In the genomic region with DNA sequence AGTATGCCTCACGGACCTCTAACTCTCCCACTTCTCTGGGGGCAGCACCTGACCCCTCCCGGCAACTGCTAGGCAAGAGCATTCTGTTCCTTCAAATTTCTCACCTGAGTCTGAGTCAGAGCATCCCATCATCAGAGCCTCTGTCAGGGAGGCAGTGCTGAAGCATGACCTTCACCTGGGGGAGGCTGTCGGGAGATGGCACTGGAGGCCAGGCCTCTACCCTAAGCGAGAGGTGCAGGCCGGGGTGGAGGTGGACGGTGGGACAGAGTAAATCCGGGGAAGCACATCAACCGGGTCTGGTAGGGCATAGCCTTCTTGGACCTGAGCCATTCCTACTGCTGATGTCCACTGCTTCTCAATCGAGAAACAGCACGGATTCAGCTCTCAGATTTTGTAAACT, we compare ENCODE assay signal across 14 cellular contexts.
DNase-seq lines count a peak whose midpoint lies in the region; ATAC-seq and TF ChIP-seq lines count a peak whose summit lies in the region.
"Had no signal": no experiment of that assay in that cellular context is flagged by ENCODE, and none has a peak within 500 bp of the region (broad histone marks: within the 10 kb centered on the region; RNA-seq: fewer than 3 reads in every experiment).

No MANE protein-coding gene starts in this region.

- peak overlapping the region; percentile 1 for H2BK20ac ChIP-seq in IMR-90 (ENCODE audit: low read depth, low read length)

- no peaks in the 10 kb centered on the region for H3K27me3 ChIP-seq in CD8-positive, alpha-beta memory T cell (ENCODE audit: insufficient read depth, low read length, poor library complexity, severe bottlenecking)
- H3K27me3 ChIP-seq in IMR-90 (ENCODE audit: control insufficient read depth, insufficient read depth, low read length) (no peaks in the 10 kb centered on the region), neuronal stem cell (ENCODE audit: control insufficient read depth in 3 of 3, insufficient read depth in 3 of 3, low read depth in 1 of 3, low read length in 3 of 3) (peaks cover 0 to 8% (median 0%) of the 10 kb centered on the region in 3 experiments), ascending aorta (no peaks in the 10 kb centered on the region), trophoblast cell (ENCODE audit: insufficient read depth, low read length) (peaks cover 27% of the 10 kb centered on the region)
- H3K27me3 ChIP-seq: body of pancreas had no signal

- H3K23ac ChIP-seq in IMR-90 (ENCODE audit: low read depth, low read length) (peak overlapping the region; percentile 35; the same call in 1 of the 2 replicates), neuronal stem cell (ENCODE audit: low read depth, low read length, poor library complexity) (no peak overlapping the region), trophoblast cell (ENCODE audit: low read length) (no peak overlapping the region)

- intact Hi-C loops in IMR-90 (cut with micrococcal nuclease) = loop anchor here (2.0 to 5.0 kb wide), 3 partner anchors 95 to 552 kb away; no protein-coding TSS in a partner anchor
- intact Hi-C loops in ascending aorta (cut with DNase I) = loop anchor here (2.0 to 10.0 kb wide), 11 partner anchors 95 to 938 kb away; a partner anchor contains a TSS

- H2BK5ac ChIP-seq in IMR-90 (ENCODE audit: low read depth, low read length, poor library complexity, severe bottlenecking) (peak overlapping the region; percentile 13), neuronal stem cell (ENCODE audit: low read length) (no peak overlapping the region), trophoblast cell (ENCODE audit: low read depth, low read length, poor library complexity) (no peak overlapping the region)

- 100% methylated on average over 2 of the region's 10 CpGs; no CpG with 5 or more reads in 1 of the 2 experiments for WGBS in IMR-90 (ENCODE audit: extremely low coverage in 2 of 2, insufficient read length in 1 of 2), 2 experiments
- no CpG with 5 or more reads among the region's 10 CpGs for WGBS in neuronal stem cell (ENCODE audit: extremely low coverage in 2 of 2, insufficient read length in 2 of 2, insufficient replicate concordance in 1 of 2), 2 donors
- no CpG with 5 or more reads among the region's 10 CpGs for WGBS in trophoblast cell (ENCODE audit: extremely low coverage, insufficient coverage, insufficient read length)

- no peak overlapping the region for H3K27ac ChIP-seq in CD8-positive, alpha-beta memory T cell (ENCODE audit: low read depth, low read length)
- H3K27ac ChIP-seq in IMR-90 (ENCODE audit: insufficient read depth, low read length) = no peak overlapping the region
- no peak overlapping the region for H3K27ac ChIP-seq in neuronal stem cell (replicated peaks; ENCODE audit: low read length)
- H3K27ac ChIP-seq in ascending aorta = no peak overlapping the region
- H3K27ac ChIP-seq in trophoblast cell (ENCODE audit: low read depth, low read length) = no peak overlapping the region

- in situ Hi-C loops in IMR-90 (cut with MboI; ENCODE audit: low sequenced_read_pairs) = loop anchor here (25.0 kb wide), 1 partner anchor 923 kb away; no protein-coding TSS in a partner anchor

- peaks cover 0 to 8% (median 0%) of the 10 kb centered on the region in 3 donors for H3K36me3 Mint-ChIP-seq in CD8-positive, alpha-beta memory T cell
- H3K36me3 Mint-ChIP-seq in brain = no peaks in the 10 kb centered on the region

- peaks cover 3 to 11% of the 10 kb centered on the region in 2 donors for H3K27me3 Mint-ChIP-seq in CD8-positive, alpha-beta memory T cell
- H3K27me3 Mint-ChIP-seq in brain = peaks cover 8% of the 10 kb centered on the region

- no peak overlapping the region for H2BK12ac ChIP-seq in neuronal stem cell (ENCODE audit: low read length)
- H2BK12ac ChIP-seq in trophoblast cell (ENCODE audit: low read length) = no peak overlapping the region

- H3K4me2 ChIP-seq in IMR-90 (ENCODE audit: low read depth, low read length) (peak overlapping the region; percentile 11; the same call in 1 of the 2 replicates), neuronal stem cell (ENCODE audit: insufficient read depth, low read length, poor library complexity, severe bottlenecking) (no peak overlapping the region), trophoblast cell (ENCODE audit: low read length) (no peak overlapping the region)

- H3K4me3 ChIP-seq in CD8-positive, alpha-beta memory T cell (ENCODE audit: low read length) = no peak overlapping the region
- H3K4me3 ChIP-seq in IMR-90 (ENCODE audit: insufficient read depth, low read depth, low read length) (no peak overlapping the region), neuronal stem cell (ENCODE audit: low read length in 2 of 2) (no peak overlapping the region), ascending aorta (no peak overlapping the region), trophoblast cell (ENCODE audit: low read depth, low read length) (no peak overlapping the region)
- H3K4me3 ChIP-seq: body of pancreas had no signal

- no peaks in the 10 kb centered on the region for H3K9me3 Mint-ChIP-seq in CD8-positive, alpha-beta memory T cell
- no peaks in the 10 kb centered on the region for H3K9me3 Mint-ChIP-seq in brain

- H3K9me1 ChIP-seq in IMR-90 (ENCODE audit: insufficient read depth, low read length) = peaks cover 11% of the 10 kb centered on the region

- peaks cover 10 to 20% of the 10 kb centered on the region in 2 experiments for H3K79me1 ChIP-seq in IMR-90 (ENCODE audit: low read depth in 1 of 2, low read length in 2 of 2)
- H3K79me1 ChIP-seq in neuronal stem cell (ENCODE audit: low read depth, low read length) = no peaks in the 10 kb centered on the region
- H3K79me1 ChIP-seq in trophoblast cell (ENCODE audit: low read length) = peaks cover 5% of the 10 kb centered on the region

- H4K5ac ChIP-seq in IMR-90 (ENCODE audit: low read depth, low read length) = peak overlapping the region; percentile 44; the same call in 1 of the 2 replicates

- H2AK5ac ChIP-seq in IMR-90 (ENCODE audit: low read depth, low read length) (peak overlapping the region; percentile 41), neuronal stem cell (ENCODE audit: low read depth, low read length) (no peak overlapping the region), trophoblast cell (ENCODE audit: low read length) (no peak overlapping the region)

- CTCF ChIA-PET in CD8-positive, alpha-beta memory T cell (lab: Charles Lee) = interaction anchor here (1.6 to 2.6 kb wide), 10 partner anchors 18 to 553 kb away, joined by 3 to 17 read pairs (median 7); a partner anchor contains a TSS
- CTCF ChIA-PET in IMR-90 (lab: Yijun Ruan, JAX) = no interaction called here

- no TSS peak for BruUV-seq in IMR-90 (replicated peaks; lab: Mats Ljungman, UMichigan)

- no peaks in the 10 kb centered on the region for H3K36me3 ChIP-seq in CD8-positive, alpha-beta memory T cell (ENCODE audit: insufficient read depth, low read length)
- no peaks in the 10 kb centered on the region for H3K36me3 ChIP-seq in IMR-90 (ENCODE audit: control insufficient read depth, insufficient read depth, low read length)
- no peaks in the 10 kb centered on the region for H3K36me3 ChIP-seq in neuronal stem cell (replicated peaks in 1 of 2; ENCODE audit: control insufficient read depth in 2 of 2, insufficient read depth in 2 of 2, low read length in 2 of 2)
- H3K36me3 ChIP-seq in ascending aorta = no peaks in the 10 kb centered on the region
- no peaks in the 10 kb centered on the region for H3K36me3 ChIP-seq in trophoblast cell (ENCODE audit: control insufficient read depth in 1 of 2, insufficient read depth in 2 of 2, low read length in 2 of 2)
- H3K36me3 ChIP-seq: thoracic aorta had no signal

- H4K20me1 ChIP-seq in IMR-90 (ENCODE audit: insufficient read depth, low read length) = no peaks in the 10 kb centered on the region

- H3K9ac ChIP-seq in IMR-90 (ENCODE audit: low read depth, low read length) = no peak overlapping the region
- no peak overlapping the region for H3K9ac ChIP-seq in neuronal stem cell (ENCODE audit: low read depth, low read length, poor library complexity)
- H3K9ac ChIP-seq in trophoblast cell (ENCODE audit: low read length) = no peak overlapping the region

- H4K91ac ChIP-seq in IMR-90 (ENCODE audit: insufficient read depth, low read depth, low read length) = peak overlapping the region; percentile 57
- H4K91ac ChIP-seq in neuronal stem cell (ENCODE audit: low read depth, low read length, poor library complexity) = no peak overlapping the region
- no peak overlapping the region for H4K91ac ChIP-seq in trophoblast cell (ENCODE audit: low read depth, low read length)

- TF ChIP-seq CTCF in IMR-90 (conservative IDR thresholded peaks at IDR 0.05; ENCODE audit: low read depth, low read length) = no peak
- TF ChIP-seq CTCF in brain (conservative IDR thresholded peaks at IDR 0.05) = no peak
- no peak for TF ChIP-seq CTCF in ascending aorta (IDR thresholded peaks at IDR 0.05)

- dilution Hi-C loops in IMR-90 (cut with HindIII; ENCODE audit: low sequenced_read_pairs, unreplicated experiment) = no loop called here

- H3K9me3 ChIP-seq in CD8-positive, alpha-beta memory T cell (ENCODE audit: low read length) = no peaks in the 10 kb centered on the region
- H3K9me3 ChIP-seq in IMR-90 (ENCODE audit: control insufficient read depth, insufficient read depth, low read length) (no peaks in the 10 kb centered on the region), neuronal stem cell (replicated peaks in 1 of 2; ENCODE audit: control insufficient read depth in 2 of 2, insufficient read depth in 1 of 2, low read depth in 1 of 2, low read length in 2 of 2) (peaks cover 0 to 1% of the 10 kb centered on the region in 2 donors), ascending aorta (no peaks in the 10 kb centered on the region), trophoblast cell (ENCODE audit: insufficient read depth, low read depth, low read length) (peaks cover 6% of the 10 kb centered on the region)
- H3K9me3 ChIP-seq: body of pancreas, thoracic aorta had no signal

- TF ChIP-seq RAD21 in IMR-90 (IDR thresholded peaks at IDR 0.05; ENCODE audit: low read length) = no peak

- ATAC-seq in IMR-90 (ENCODE audit: low read depth) (no peak), GM21786 (IDR thresholded peaks at IDR 0.05; ENCODE audit: unreplicated experiment) (no peak)
- ATAC-seq: body of pancreas, left colon, Panc1 had no signal

- H2BK120ac ChIP-seq in IMR-90 (ENCODE audit: low read depth, low read length) (peak overlapping the region; percentile 75), neuronal stem cell (ENCODE audit: low read depth, low read length) (no peak overlapping the region), trophoblast cell (ENCODE audit: insufficient read depth, low read length, poor library complexity) (no peak overlapping the region)

- no peak overlapping the region for H2AFZ ChIP-seq in IMR-90 (replicated peaks; ENCODE audit: low read length, poor library complexity)
- H2AFZ ChIP-seq in neuronal stem cell (ENCODE audit: low read length) = no peak overlapping the region
- H2AFZ ChIP-seq in trophoblast cell (ENCODE audit: insufficient read depth, low read length, poor library complexity) = no peak overlapping the region

- TF ChIP-seq POLR2A in IMR-90 (IDR thresholded peaks at IDR 0.05; ENCODE audit: low read depth, low read length) = no peak

- H3K18ac ChIP-seq in IMR-90 (ENCODE audit: low read depth, low read length) = peak overlapping the region; percentile 42
- H3K18ac ChIP-seq in neuronal stem cell (ENCODE audit: low read length) = peak overlapping the region; percentile 21
- no peak overlapping the region for H3K18ac ChIP-seq in trophoblast cell (ENCODE audit: low read length)

- peaks cover 20% of the 10 kb centered on the region for H3K4me1 ChIP-seq in CD8-positive, alpha-beta memory T cell (ENCODE audit: insufficient read depth, low read length)
- H3K4me1 ChIP-seq in IMR-90 (ENCODE audit: control insufficient read depth, insufficient read depth, low read length) (peaks cover 8% of the 10 kb centered on the region; the same call in 1 of the 2 replicates), neuronal stem cell (ENCODE audit: control insufficient read depth in 2 of 2, insufficient read depth in 1 of 2, low read depth in 1 of 2, low read length in 2 of 2) (peaks cover 6 to 7% of the 10 kb centered on the region in 2 donors), ascending aorta (peaks cover 0 to 15% of the 10 kb centered on the region in 2 donors), trophoblast cell (ENCODE audit: control insufficient read depth in 1 of 2, insufficient read depth in 2 of 2, low read length in 2 of 2) (peaks cover 0 to 11% of the 10 kb centered on the region in 2 experiments)

- no peak for DNase-seq in CD8-positive, alpha-beta memory T cell
- no peak for DNase-seq in IMR-90
- no peak for DNase-seq in neuronal stem cell (ENCODE audit: low spot score)
- DNase-seq in ascending aorta (ENCODE audit: low spot score in 2 of 2) = no peak
- DNase-seq in trophoblast cell = no peak
- DNase-seq in occipital lobe (lab: John Stamatoyannopoulos, UW) = no peak
- DNase-seq: NCI-H1417 treated with DMSO at 0.1 percent for 48 hours, NCI-H524 treated with DMSO at 0.1 percent for 48 hours had no signal

- H3K79me2 ChIP-seq in trophoblast cell (ENCODE audit: control insufficient read depth, insufficient read depth, low read length, poor library complexity) = no peaks in the 10 kb centered on the region

- H3K4me3 Mint-ChIP-seq in CD8-positive, alpha-beta memory T cell = peak overlapping the region in 6 of 7 donors; percentile 32 to 97 (median 93)
- H3K4me3 Mint-ChIP-seq in brain = peak overlapping the region in 4 of 5 experiments; percentile 29 to 64 (median 60)

- H2BK15ac ChIP-seq in IMR-90 (ENCODE audit: low read depth, low read length) = peak overlapping the region; percentile 49; the same call in 2 of the 3 replicates
- no peak overlapping the region for H2BK15ac ChIP-seq in neuronal stem cell (ENCODE audit: low read length)

- no peak overlapping the region for H4K12ac ChIP-seq in trophoblast cell (ENCODE audit: low read depth, low read length)

- no peak overlapping the region for H3K56ac ChIP-seq in IMR-90 (ENCODE audit: extremely low read depth, insufficient read depth, low read length)

- POLR2A ChIA-PET in CD8-positive, alpha-beta memory T cell (lab: Charles Lee) = interaction anchor here (1.3 to 3.1 kb wide), 8 partner anchors 18 to 432 kb away, joined by 4 to 23 read pairs (median 10); a partner anchor contains a TSS
- POLR2A ChIA-PET in IMR-90 (lab: Charles Lee; ENCODE audit: unreplicated experiment) = no interaction called here

- H3K14ac ChIP-seq in IMR-90 (replicated peaks; ENCODE audit: low read depth, low read length) = 0 out of 2 replicates have a peak overlapping the region, but pooled peaks have one; percentile 10
- H3K14ac ChIP-seq in neuronal stem cell (ENCODE audit: low read length) = no peak overlapping the region
- H3K14ac ChIP-seq in trophoblast cell (ENCODE audit: low read length) = no peak overlapping the region

- H3K4me1 Mint-ChIP-seq in CD8-positive, alpha-beta memory T cell = peaks cover 32 to 43% (median 40%) of the 10 kb centered on the region in 3 donors
- H3K4me1 Mint-ChIP-seq in brain = peaks cover 56% of the 10 kb centered on the region

- H3K4ac ChIP-seq in IMR-90 (ENCODE audit: low read depth, low read length) (peak overlapping the region; percentile 46; the same call in 1 of the 2 replicates), neuronal stem cell (ENCODE audit: low read length) (no peak overlapping the region), trophoblast cell (ENCODE audit: low read depth, low read length) (no peak overlapping the region)

- H2AK9ac ChIP-seq in IMR-90 (replicated peaks; ENCODE audit: low read depth, low read length, poor library complexity) = peak overlapping the region; percentile 67

- H4K8ac ChIP-seq in IMR-90 (ENCODE audit: low read depth in 2 of 2, low read length in 2 of 2) (no peak overlapping the region), neuronal stem cell (ENCODE audit: low read depth, low read length) (no peak overlapping the region), trophoblast cell (ENCODE audit: low read depth, low read length) (no peak overlapping the region)

- H3K27ac Mint-ChIP-seq in CD8-positive, alpha-beta memory T cell = peak overlapping the region; percentile 61 to 98 (median 88)
- peak overlapping the region in 3 of 5 experiments; percentile 24 to 86 (median 70) for H3K27ac Mint-ChIP-seq in brain
